Comparison of ENCODE assay signal across 17 cellular contexts in genomic region chr12:56626691-56627090, GRCh38. TPM values are rescaled to one million over a fixed set of nuclear protein-coding genes. Genes with fewer than 3 reads are reported as not detected.
DNase-seq lines count a peak whose midpoint lies in the region; ATAC-seq and TF ChIP-seq lines count a peak whose summit lies in the region.
"Had no signal": no experiment of that assay in that cellular context is flagged by ENCODE, and none has a peak within 500 bp of the region (broad histone marks: within the 10 kb centered on the region; RNA-seq: fewer than 3 reads in every experiment).

No MANE protein-coding gene starts in this region.

- no peaks in the 10 kb centered on the region for H3K27me3 ChIP-seq in mammary epithelial cell (ENCODE audit: insufficient read depth, low read length)
- H3K27me3 ChIP-seq in OCI-LY1 (ENCODE audit: insufficient read depth, low read length) = no peaks in the 10 kb centered on the region

- intact Hi-C loops in MCF 10A (cut with micrococcal nuclease) = no loop called here
- intact Hi-C loops in mammary epithelial cell (cut with micrococcal nuclease) = no loop called here

- H3F3A ChIP-seq in OCI-LY1 (ENCODE audit: insufficient read depth, low read length) = 0 out of 2 replicates have a peak, but pooled peaks cover under 1% of the 10 kb centered on the region

- peaks cover 50% of the 10 kb centered on the region for H3K36me3 Mint-ChIP-seq in MCF 10A (ENCODE audit: insufficient read depth, unreplicated experiment)
- H3K36me3 Mint-ChIP-seq in activated naive CD8-positive, alpha-beta T cell treated with anti-CD3 and anti-CD28 coated beads, Interleukin-2, amount 50 U/mL, for 24 hours (ENCODE audit: low read depth) = peaks cover 23% of the 10 kb centered on the region
- H3K36me3 Mint-ChIP-seq in stimulated activated naive B cell treated with anti-CD40 and anti-IgM and Interleukin-4, amounts not matched to agents 10 μg/mL and 1 μg/mL and 100 μg/mL, for 72 hours = peaks cover 19 to 35% of the 10 kb centered on the region in 2 donors

- H3K9me3 Mint-ChIP-seq in MCF 10A (ENCODE audit: unreplicated experiment) = no peaks in the 10 kb centered on the region
- no peaks in the 10 kb centered on the region for H3K9me3 Mint-ChIP-seq in activated naive CD8-positive, alpha-beta T cell treated with anti-CD3 and anti-CD28 coated beads, Interleukin-2, amount 50 U/mL, for 24 hours
- H3K9me3 Mint-ChIP-seq in stimulated activated naive B cell treated with anti-CD40 and anti-IgM and Interleukin-4, amounts not matched to agents 10 μg/mL and 1 μg/mL and 100 μg/mL, for 72 hours = no peaks in the 10 kb centered on the region
- H3K9me3 Mint-ChIP-seq: activated naive CD4-positive, alpha-beta T cell treated with anti-CD3 and anti-CD28 coated beads, Interleukin-2, amount 10 ng/mL, durations not matched to agents 7 days and 5 days had no signal

- dilution Hi-C loops in mammary epithelial cell (cut with HindIII; ENCODE audit: low sequenced_read_pairs) = loop anchor here (5.0 kb wide), 1 partner anchor 39 kb away; no protein-coding TSS in a partner anchor

- no peaks in the 10 kb centered on the region for H3K27me3 Mint-ChIP-seq in MCF 10A (ENCODE audit: insufficient read depth, unreplicated experiment)
- no peaks in the 10 kb centered on the region for H3K27me3 Mint-ChIP-seq in activated naive CD8-positive, alpha-beta T cell treated with anti-CD3 and anti-CD28 coated beads, Interleukin-2, amount 50 U/mL, for 24 hours
- H3K27me3 Mint-ChIP-seq in stimulated activated naive B cell treated with anti-CD40 and anti-IgM and Interleukin-4, amounts not matched to agents 10 μg/mL and 1 μg/mL and 100 μg/mL, for 72 hours = no peaks in the 10 kb centered on the region
- H3K27me3 Mint-ChIP-seq: activated naive CD4-positive, alpha-beta T cell treated with anti-CD3 and anti-CD28 coated beads, Interleukin-2, amount 10 ng/mL, durations not matched to agents 7 days and 5 days; progenitor cell of endocrine pancreas had no signal

- no peak overlapping the region for H3K4me3 ChIP-seq in mammary epithelial cell (replicated peaks in 1 of 3; ENCODE audit: insufficient read depth in 1 of 3, low read depth in 2 of 3, low read length in 3 of 3)
- H3K4me3 ChIP-seq in OCI-LY1 (ENCODE audit: low read depth, low read length, poor library complexity, severe bottlenecking) = no peak overlapping the region
- H3K4me3 ChIP-seq: smooth muscle cell had no signal

- H3K9me3 ChIP-seq in mammary epithelial cell (replicated peaks; ENCODE audit: insufficient read depth, low read length) = no peaks in the 10 kb centered on the region
- H3K9me3 ChIP-seq in OCI-LY1 (ENCODE audit: low read length) = no peaks in the 10 kb centered on the region

- H3K4me1 Mint-ChIP-seq in MCF 10A (ENCODE audit: insufficient read depth, unreplicated experiment) = peaks cover 24% of the 10 kb centered on the region
- peaks cover 68% of the 10 kb centered on the region for H3K4me1 Mint-ChIP-seq in activated naive CD8-positive, alpha-beta T cell treated with anti-CD3 and anti-CD28 coated beads, Interleukin-2, amount 50 U/mL, for 24 hours
- peaks cover 47 to 84% of the 10 kb centered on the region in 2 donors for H3K4me1 Mint-ChIP-seq in stimulated activated naive B cell treated with anti-CD40 and anti-IgM and Interleukin-4, amounts not matched to agents 10 μg/mL and 1 μg/mL and 100 μg/mL, for 72 hours

- in situ Hi-C loops in mammary epithelial cell (cut with MboI; ENCODE audit: low sequenced_read_pairs in 2 of 2) = no loop called here

- H3K4me3 Mint-ChIP-seq in MCF 10A (ENCODE audit: unreplicated experiment) = no peak overlapping the region
- H3K4me3 Mint-ChIP-seq in activated naive CD8-positive, alpha-beta T cell treated with anti-CD3 and anti-CD28 coated beads, Interleukin-2, amount 50 U/mL, for 24 hours = peak overlapping the region; percentile 4
- peak overlapping the region; percentile 6 to 25 for H3K4me3 Mint-ChIP-seq in stimulated activated naive B cell treated with anti-CD40 and anti-IgM and Interleukin-4, amounts not matched to agents 10 μg/mL and 1 μg/mL and 100 μg/mL, for 72 hours
- H3K4me3 Mint-ChIP-seq: activated naive CD4-positive, alpha-beta T cell treated with anti-CD3 and anti-CD28 coated beads, Interleukin-2, amount 10 ng/mL, durations not matched to agents 7 days and 5 days had no signal

- no peak for TF ChIP-seq CTCF in MCF 10A (IDR thresholded peaks at IDR 0.05; ENCODE audit: unreplicated experiment)
- no peak for TF ChIP-seq CTCF in mammary epithelial cell (conservative IDR thresholded peaks at IDR 0.05 in 1 of 2, IDR thresholded peaks at IDR 0.05 in 1 of 2; ENCODE audit: extremely low read depth in 1 of 2, insufficient read depth in 1 of 2, low read depth in 1 of 2, low read length in 2 of 2)
- TF ChIP-seq CTCF in OCI-LY1 (IDR thresholded peaks at IDR 0.05; ENCODE audit: low read length) = no peak

- no peaks in the 10 kb centered on the region for H3K9me2 ChIP-seq in OCI-LY1 (ENCODE audit: low read depth, low read length)

- H3K4me1 ChIP-seq in mammary epithelial cell (ENCODE audit: insufficient read depth, low read length) (peaks cover 16% of the 10 kb centered on the region), OCI-LY1 (ENCODE audit: insufficient read depth, low read length, severe bottlenecking) (peaks cover 47% of the 10 kb centered on the region)

- H2AFZ ChIP-seq in mammary epithelial cell (ENCODE audit: low read depth, low read length) (no peak overlapping the region), OCI-LY1 (ENCODE audit: low read length) (no peak overlapping the region)

- DNase-seq in MCF 10A (ENCODE audit: unreplicated experiment) (no peak), mammary epithelial cell (no peak), NCI-H1436 treated with DMSO at 0.1 percent for 48 hours (lab: John Stamatoyannopoulos, UW) (no peak)
- no peak for DNase-seq in activated naive CD8-positive, alpha-beta T cell treated with anti-CD3 and anti-CD28 coated beads, Interleukin-2, amount 50 U/mL, for 24 hours
- DNase-seq in stimulated activated naive B cell treated with anti-CD40 and anti-IgM and Interleukin-4, amounts not matched to agents 10 μg/mL and 1 μg/mL and 100 μg/mL, for 72 hours = no peak
- DNase-seq: activated naive CD4-positive, alpha-beta T cell treated with anti-CD3 and anti-CD28 coated beads, Interleukin-2, amount 10 ng/mL, durations not matched to agents 7 days and 5 days; central memory CD4-positive, alpha-beta T cell; effector memory CD4-positive, alpha-beta T cell; HCEC 1CT; kidney; NCI-H1436; stimulated activated naive CD8-positive, alpha-beta T cell treated with anti-CD3 and anti-CD28 coated beads, Interleukin-15, Interleukin-2, amounts not matched to agents 100 U/mL and 50 U/mL, for 24 hours had no signal

- POLR2A ChIA-PET in MCF 10A (lab: Yijun Ruan, JAX) = interaction anchor here (0.7 to 4.2 kb wide), 4 partner anchors 9 to 18 kb away, joined by 3 to 34 read pairs (median 5); partner anchors contain the start of gene ATP5F1B

- H4K20me1 ChIP-seq in mammary epithelial cell (ENCODE audit: insufficient read depth, low read length) (no peaks in the 10 kb centered on the region), OCI-LY1 (ENCODE audit: insufficient read depth, low read length) (peaks cover 2% of the 10 kb centered on the region; the same call in 1 of the 2 replicates)

- no peak overlapping the region for H3K27ac ChIP-seq in mammary epithelial cell (ENCODE audit: insufficient read depth, low read depth, low read length)
- peak overlapping the region; percentile 45 for H3K27ac ChIP-seq in OCI-LY1 (ENCODE audit: low read depth, low read length, poor library complexity, severe bottlenecking)

- H3K79me2 ChIP-seq in mammary epithelial cell (ENCODE audit: insufficient read depth, low read length) (peaks cover 94% of the 10 kb centered on the region), OCI-LY1 (ENCODE audit: insufficient read depth, low read length) (peaks cover 79% of the 10 kb centered on the region)

- CTCF ChIA-PET in MCF 10A (lab: Yijun Ruan, JAX) (interaction anchor here (3.8 to 5.6 kb wide), 2 partner anchors 9 to 113 kb away, joined by 20 to 45 read pairs; no protein-coding TSS in a partner anchor), mammary epithelial cell (lab: Charles Lee; ENCODE audit: low non-redundant PET) (interaction anchor here (0.8 kb wide), 1 partner anchor 105 kb away, joined by 12 read pairs; the partner anchor contains the start of gene RBMS2)

- H3K9ac ChIP-seq in mammary epithelial cell (ENCODE audit: insufficient read depth, low read length) (no peak overlapping the region), OCI-LY1 (ENCODE audit: low read length) (no peak overlapping the region)

- no peak overlapping the region for H3K4me2 ChIP-seq in mammary epithelial cell (ENCODE audit: insufficient read depth, low read depth, low read length)
- H3K4me2 ChIP-seq in OCI-LY1 (ENCODE audit: low read length) = no peak overlapping the region
- H3K4me2 ChIP-seq: smooth muscle cell had no signal

- H3K36me3 ChIP-seq in mammary epithelial cell (ENCODE audit: insufficient read depth, low read length) (peaks cover 8% of the 10 kb centered on the region), OCI-LY1 (ENCODE audit: insufficient read depth, low read length) (peaks cover 37% of the 10 kb centered on the region)

- BruUV-seq in MCF 10A (replicated peaks; lab: Mats Ljungman, UMichigan) (TSS peak; percentile 3), mammary epithelial cell (replicated peaks; lab: Mats Ljungman, UMichigan) (no TSS peak)

- H3K27ac Mint-ChIP-seq in MCF 10A (ENCODE audit: low read depth, unreplicated experiment) = no peak overlapping the region
- H3K27ac Mint-ChIP-seq in activated naive CD8-positive, alpha-beta T cell treated with anti-CD3 and anti-CD28 coated beads, Interleukin-2, amount 50 U/mL, for 24 hours = peak overlapping the region; percentile 63
- peak overlapping the region; percentile 51 for H3K27ac Mint-ChIP-seq in stimulated activated naive B cell treated with anti-CD40 and anti-IgM and Interleukin-4, amounts not matched to agents 10 μg/mL and 1 μg/mL and 100 μg/mL, for 72 hours
- H3K27ac Mint-ChIP-seq: progenitor cell of endocrine pancreas had no signal

- ATAC-seq in activated naive CD8-positive, alpha-beta T cell treated with anti-CD3 and anti-CD28 coated beads, Interleukin-2, amount 50 U/mL, for 24 hours = no peak
- ATAC-seq in stimulated activated naive B cell treated with anti-CD40 and anti-IgM and Interleukin-4, amounts not matched to agents 10 μg/mL and 1 μg/mL and 100 μg/mL, for 72 hours (replicated peaks) = peak; percentile 36 to 44
- ATAC-seq in GM18870 (IDR thresholded peaks at IDR 0.05; ENCODE audit: unreplicated experiment) = no peak
- no peak for ATAC-seq in HG02884 (IDR thresholded peaks at IDR 0.05; ENCODE audit: unreplicated experiment)
- ATAC-seq: stimulated activated naive CD8-positive, alpha-beta T cell treated with anti-CD3 and anti-CD28 coated beads, Interleukin-15, Interleukin-2, amounts not matched to agents 100 U/mL and 50 U/mL, for 24 hours had no signal

RNA-seq across cellular contexts. Expression of gene BAZ2A, which starts 3.4 kb away (rescaled TPM):
- total RNA-seq in MCF 10A (2022) (87.3 and 101 TPM in 2 replicates), mammary epithelial cell (10 to 100 TPM; 41.7 to 89.3 TPM)
- 43.8 TPM for polyA plus RNA-seq in mammary epithelial cell
- 120 TPM for polyA minus RNA-seq in mammary epithelial cell

RNA-seq across cellular contexts. Expression of gene ATP5F1B, which starts 19.1 kb away (rescaled TPM):
- total RNA-seq in MCF 10A (2022) = 719 and 909 TPM in 2 replicates
- total RNA-seq in mammary epithelial cell = 100 to 1,000 TPM; 374 to 617 TPM
- polyA plus RNA-seq in mammary epithelial cell = 1,026 TPM
- polyA minus RNA-seq in mammary epithelial cell = 1,503 TPM

Comparison
In these comparisons a context has a peak if more than half of its experiments do, and no peak if none do; other contexts are left out.
1. ATAC-seq: peak in stimulated activated naive B cell treated with anti-CD40 and anti-IgM and Interleukin-4, amounts not matched to agents 10 μg/mL and 1 μg/mL and 100 μg/mL, for 72 hours (2 of 2); none in activated naive CD8-positive, alpha-beta T cell treated with anti-CD3 and anti-CD28 coated beads, Interleukin-2, amount 50 U/mL, for 24 hours (single experiment), GM18870 (single experiment) and HG02884 (single experiment).